ENCODE assay signal across 15 cellular contexts in genomic region chr1:230749635-230750034, GRCh38. TPM values are rescaled to one million over a fixed set of nuclear protein-coding genes. Genes with fewer than 3 reads are reported as not detected.
DNase-seq lines count a peak whose midpoint lies in the region; ATAC-seq and TF ChIP-seq lines count a peak whose summit lies in the region.
"Had no signal": no experiment of that assay in that cellular context is flagged by ENCODE, and none has a peak within 500 bp of the region (broad histone marks: within the 10 kb centered on the region; RNA-seq: fewer than 3 reads in every experiment).

No MANE protein-coding gene starts in this region.

- TF ChIP-seq POLR2A in transverse colon (IDR thresholded peaks at IDR 0.05), result no peak

- no peaks in the 10 kb centered on the region for H3K9me3 ChIP-seq in Karpas-422 (ENCODE audit: low read length)
- no peaks in the 10 kb centered on the region for H3K9me3 ChIP-seq in mucosa of rectum (ENCODE audit: control insufficient read depth in 2 of 2, low read length in 2 of 2)
- H3K9me3 ChIP-seq in transverse colon, result no peaks in the 10 kb centered on the region
- H3K9me3 ChIP-seq: Peyer's patch had no signal

- DNase-seq in NCI-H2107 treated with DMSO at 0.1 percent for 48 hours (lab: John Stamatoyannopoulos, UW; ENCODE audit: unreplicated experiment), result peak; percentile 42
- no peak for DNase-seq in NCI-H2107 (lab: John Stamatoyannopoulos, UW)
- no peak for DNase-seq in Karpas-422
- no peak for DNase-seq in transverse colon
- DNase-seq in stimulated activated naive CD8-positive, alpha-beta T cell treated with anti-CD3 and anti-CD28 coated beads, Interleukin-15, Interleukin-2, amounts not matched to agents 100 U/mL and 50 U/mL, for 24 hours, result no peak
- DNase-seq: KG1, NCI-H1930 had no signal

- WGBS in transverse colon (ENCODE audit: low coverage in 1 of 2), 2 donors, result 73 to 78% methylated on average over 2 to 3 of the region's 3 CpGs

- peak overlapping the region; percentile 34; the same call in 1 of the 2 replicates for H3K4me3 ChIP-seq in Karpas-422 (ENCODE audit: low read length)
- H3K4me3 ChIP-seq in mucosa of rectum (ENCODE audit: low read length in 2 of 2), result no peak overlapping the region
- H3K4me3 ChIP-seq in transverse colon, result no peak overlapping the region
- H3K4me3 ChIP-seq: Peyer's patch had no signal

- H4K20me1 ChIP-seq in Karpas-422 (ENCODE audit: insufficient read depth, low read depth, low read length), result no peaks in the 10 kb centered on the region

- TF ChIP-seq EP300 in transverse colon (IDR thresholded peaks at IDR 0.05; ENCODE audit: low read depth), result no peak

- H3K36me3 ChIP-seq in Karpas-422 (ENCODE audit: insufficient read depth, low read length), result no peaks in the 10 kb centered on the region
- H3K36me3 ChIP-seq in mucosa of rectum (ENCODE audit: control insufficient read depth in 2 of 2, insufficient read depth in 2 of 2, low read length in 2 of 2), result no peaks in the 10 kb centered on the region
- H3K36me3 ChIP-seq in transverse colon, result no peaks in the 10 kb centered on the region
- H3K36me3 ChIP-seq: Peyer's patch had no signal

- H3K9ac ChIP-seq in Karpas-422 (ENCODE audit: low read length), result no peak overlapping the region
- H3K9ac ChIP-seq in mucosa of rectum (ENCODE audit: low read depth in 1 of 2, low read length in 2 of 2), result no peak overlapping the region

- no peak overlapping the region; the same call in 1 of the 2 replicates for H2AFZ ChIP-seq in Karpas-422 (ENCODE audit: low read length)

- H3K9me2 ChIP-seq in Karpas-422 (replicated peaks; ENCODE audit: insufficient read depth, low read length), result no peaks in the 10 kb centered on the region

- TF ChIP-seq CTCF in transverse colon (IDR thresholded peaks at IDR 0.05), result no peak

- H3K4me2 ChIP-seq in Karpas-422 (ENCODE audit: low read depth, low read length, poor library complexity, severe bottlenecking), result peak overlapping the region; percentile 40

- intact Hi-C loops in transverse colon (cut with DNase I; ENCODE audit: low total_unique reads), result no loop called here

- no peaks in the 10 kb centered on the region for H3K79me2 ChIP-seq in Karpas-422 (ENCODE audit: low read length)

- H3K27me3 ChIP-seq in Karpas-422 (ENCODE audit: low read length) (no peaks in the 10 kb centered on the region), mucosa of rectum (ENCODE audit: control insufficient read depth in 2 of 2, insufficient read depth in 2 of 2, low read length in 2 of 2) (no peaks in the 10 kb centered on the region), transverse colon (no peaks in the 10 kb centered on the region)
- H3K27me3 ChIP-seq: Peyer's patch had no signal

- H3K27ac ChIP-seq in Karpas-422 (ENCODE audit: low read length) (no peak overlapping the region), mucosa of rectum (ENCODE audit: low read depth in 2 of 2, low read length in 2 of 2) (peak overlapping the region; percentile 87 to 91), transverse colon (peak overlapping the region; percentile 17 to 89 (median 77))

- in situ Hi-C loops in transverse colon (cut with MboI; ENCODE audit: low pct_ligation_motif_present in 1 of 4, low pct_unique_long_range_greater_than_20kb in 1 of 4, low sequenced_read_pairs in 3 of 4), result loop anchor here in 1 of 4 donors (25.0 kb wide), 1 partner anchor 87 kb away; no protein-coding TSS in a partner anchor

- ATAC-seq in HG02763 (IDR thresholded peaks at IDR 0.05; ENCODE audit: unreplicated experiment) (no peak), GM19397 (IDR thresholded peaks at IDR 0.05; ENCODE audit: unreplicated experiment) (no peak)
- ATAC-seq in stimulated activated naive CD8-positive, alpha-beta T cell treated with anti-CD3 and anti-CD28 coated beads, Interleukin-15, Interleukin-2, amounts not matched to agents 100 U/mL and 50 U/mL, for 24 hours, result no peak
- ATAC-seq: SK-N-SH treated with all-trans-retinoic acid at 6 μM for 48 hours had no signal

- H3K4me1 ChIP-seq in Karpas-422 (ENCODE audit: low read length) (peaks cover 25% of the 10 kb centered on the region), mucosa of rectum (ENCODE audit: control insufficient read depth in 2 of 2, insufficient read depth in 2 of 2, low read length in 2 of 2) (peaks cover 24 to 65% of the 10 kb centered on the region in 2 donors), transverse colon (peaks cover 2 to 37% (median 32%) of the 10 kb centered on the region in 4 donors)

RNA-seq across cellular contexts. Expression of gene CAPN9, which starts 2.4 kb away (rescaled TPM):
- total RNA-seq in Karpas-422 (2014; rRNA removed; shearing (Covaris generic); ENCODE audit: low replicate concordance), result not detected in 2 replicates
- total RNA-seq in transverse colon, result 10 to 100 TPM; 26.3 to 59.9 (median 32.7) TPM
- total RNA-seq: A172; MCF 10A; T-helper 1 cell treated with Interleukin-12 subunit alpha and Interleukin-12 subunit beta and Interleukin-4 antibody, amounts not matched to agents 30 ng/mL and 1 ng/mL, for 36 hours had no signal

RNA-seq across cellular contexts. Expression of gene AGT, which starts 35.7 kb away (rescaled TPM):
- total RNA-seq in Karpas-422 (2014; rRNA removed; shearing (Covaris generic); ENCODE audit: low replicate concordance), result not detected in 2 replicates
- 1 to 10 TPM in 2 of 4 donors, under 1 TPM in 2; 0.60 to 1.7 (median 0.90) TPM for total RNA-seq in transverse colon
- total RNA-seq: MCF 10A; T-helper 1 cell treated with Interleukin-12 subunit alpha and Interleukin-12 subunit beta and Interleukin-4 antibody, amounts not matched to agents 30 ng/mL and 1 ng/mL, for 36 hours had no signal

Comparison
In these comparisons a context has a peak if more than half of its experiments do, and no peak if none do; other contexts are left out.
1. RNA of gene CAPN9, which starts 2.4 kb away (total RNA-seq): 26.3 to 59.9 TPM in transverse colon; not detected in Karpas-422; every median in the first group is over 10 times any median in the second.